In the genomic region with DNA sequence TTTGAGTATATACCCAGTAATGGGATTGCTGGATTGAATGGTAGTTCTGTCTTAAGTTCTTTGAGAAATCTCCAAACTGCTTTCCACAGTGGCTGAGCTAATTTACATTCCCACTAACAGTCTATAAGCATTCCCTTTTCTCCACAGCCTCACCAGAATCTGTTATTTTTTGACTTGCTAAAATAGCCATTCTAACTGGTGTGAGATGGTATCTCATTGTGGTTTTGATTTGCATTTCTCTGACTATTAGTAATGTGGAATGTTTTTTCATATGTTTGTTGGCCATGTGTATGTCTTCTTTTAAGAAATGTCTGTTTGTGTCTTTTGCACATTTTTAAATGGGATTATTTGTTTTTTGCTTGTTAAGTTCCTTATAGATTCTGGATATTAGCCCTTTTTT, we compare ENCODE assay signal across 7 cellular contexts. TPM values are rescaled to one million over a fixed set of nuclear protein-coding genes. Genes with fewer than 3 reads are reported as not detected.
DNase-seq lines count a peak whose midpoint lies in the region; ATAC-seq and TF ChIP-seq lines count a peak whose summit lies in the region.
"Not testable (repeated sequence)": the region's sequence is repeated elsewhere in the genome, so short reads cannot be mapped to it uniquely, and the experiment has no call there.

No MANE protein-coding gene starts in this region.

- TF ChIP-seq CTCF in AG10803 (conservative IDR thresholded peaks at IDR 0.05; ENCODE audit: low read length); PC-3 (conservative IDR thresholded peaks at IDR 0.05; ENCODE audit: low read depth, low read length); cardiac fibroblast (IDR thresholded peaks at IDR 0.05; ENCODE audit: low read depth, low read length); fibroblast of mammary gland (conservative IDR thresholded peaks at IDR 0.05; ENCODE audit: control insufficient read depth, insufficient read depth, low read depth, low read length): not testable (repeated sequence)

- not testable (repeated sequence) for H3K27me3 ChIP-seq in PC-3 (ENCODE audit: low read length)

- intact Hi-C loops in PC-3 (cut with micrococcal nuclease): not testable (repeated sequence)

- not testable (repeated sequence) for H2AFZ ChIP-seq in PC-3 (ENCODE audit: low read length)

- CTCF ChIA-PET in PC-3 (lab: Charles Lee): not testable (repeated sequence)

- not testable (repeated sequence) for H3K79me2 ChIP-seq in PC-3 (ENCODE audit: low read length)

- DNase-seq in AG10803 (ENCODE audit: low read depth) (peak; percentile 78), HCEC 1CT (peak; percentile 51), PC-3 (peak; percentile 11), amniotic epithelial cell (ENCODE audit: low read depth) (peak; percentile 70), cardiac fibroblast (ENCODE audit: low read depth in 2 of 2) (peak; percentile 52 to 68), fibroblast of mammary gland (ENCODE audit: low read depth) (peak; percentile 51), iris pigment epithelial cell (ENCODE audit: low read depth) (peak; percentile 67)

- H4K20me1 ChIP-seq in PC-3 (ENCODE audit: low read length): not testable (repeated sequence)

- not testable (repeated sequence) for BruUV-seq in PC-3 (replicated peaks; lab: Mats Ljungman, UMichigan)

- POLR2A ChIA-PET in PC-3 (lab: Charles Lee; ENCODE audit: unreplicated experiment): not testable (repeated sequence)

- not testable (repeated sequence) for H3K4me3 ChIP-seq in AG10803 (ENCODE audit: low read length); PC-3 (ENCODE audit: low read length); cardiac fibroblast (replicated peaks in 1 of 2; ENCODE audit: low read depth in 2 of 2, low read length in 2 of 2); fibroblast of mammary gland (ENCODE audit: control insufficient read depth, low read depth, low read length)

- not testable (repeated sequence) for H3F3A ChIP-seq in PC-3 (ENCODE audit: low read length, unreplicated experiment)

- not testable (repeated sequence) for H3K36me3 ChIP-seq in PC-3 (ENCODE audit: low read depth, low read length)

- H3K9ac ChIP-seq in PC-3 (ENCODE audit: low read length): not testable (repeated sequence)

- H3K9me2 ChIP-seq in PC-3 (replicated peaks; ENCODE audit: low read length): not testable (repeated sequence)

- not testable (repeated sequence) for H3K27ac ChIP-seq in PC-3 (ENCODE audit: low read length)

- not testable (repeated sequence) for ATAC-seq in PC-3

- H3K9me3 ChIP-seq in PC-3 (ENCODE audit: low read length): not testable (repeated sequence)

- H3K4me2 ChIP-seq in PC-3 (ENCODE audit: low read length): not testable (repeated sequence)

- not testable (repeated sequence) for H3K4me1 ChIP-seq in PC-3 (ENCODE audit: insufficient read depth, low read length)

RNA-seq across cellular contexts. Expression of a gene that starts 39.5 kb away (rescaled TPM):
- 6.4 and 7.5 TPM in 2 replicates for total RNA-seq in PC-3 (2014; rRNA removed)

RNA-seq across cellular contexts. Expression of a gene that starts 40.8 kb away (rescaled TPM):
- total RNA-seq in PC-3 (2014; rRNA removed): 20.4 and 24.0 TPM in 2 replicates

Comparison
In these comparisons a context has a peak if more than half of its experiments do, and no peak if none do; other contexts are left out.
1. DNase-seq: peak in every context shown above with its lines; median percentile 78 in AG10803; 70 in amniotic epithelial cell; 67 in iris pigment epithelial cell; 60 in cardiac fibroblast; 51 in HCEC 1CT; 51 in fibroblast of mammary gland; 11 in PC-3.